In the genomic region with DNA sequence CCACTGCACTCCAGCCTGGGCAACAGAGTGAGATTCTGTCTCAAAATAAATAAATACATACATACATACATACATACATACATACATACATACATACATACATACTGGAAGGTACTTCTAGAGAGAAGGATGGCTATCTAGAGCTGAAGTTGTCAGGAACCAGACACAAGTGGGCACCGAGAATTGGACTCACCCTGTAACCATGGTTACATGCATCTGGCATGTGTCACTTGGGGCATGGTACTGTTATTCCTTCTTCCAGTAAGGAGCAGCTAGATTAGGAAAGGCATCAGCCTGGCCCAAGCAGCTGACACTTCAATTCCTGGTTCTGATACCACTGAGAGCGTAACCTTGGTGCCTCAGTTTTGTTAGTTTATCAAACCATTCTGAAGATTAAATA, we compare ENCODE assay signal across 18 cellular contexts.
DNase-seq lines count a peak whose midpoint lies in the region; ATAC-seq, FAIRE-seq and TF ChIP-seq lines count a peak whose summit lies in the region.
"Had no signal": no experiment of that assay in that cellular context is flagged by ENCODE, and none has a peak within 500 bp of the region (broad histone marks: within the 10 kb centered on the region; RNA-seq: fewer than 3 reads in every experiment).

No MANE protein-coding gene starts in this region.

- ATAC-seq in HG03139 (IDR thresholded peaks at IDR 0.05; ENCODE audit: unreplicated experiment): no peak
- ATAC-seq in gastroesophageal sphincter: no peak
- ATAC-seq: left cardiac atrium had no signal

- H3K4me3 ChIP-seq in CD4-positive, alpha-beta memory T cell (ENCODE audit: low read length in 2 of 2): no peak overlapping the region
- H3K4me3 ChIP-seq in gastroesophageal sphincter: no peak overlapping the region
- H3K4me3 ChIP-seq: spleen had no signal

- CTCF ChIA-PET in CD4-positive, alpha-beta memory T cell (lab: Charles Lee; ENCODE audit: partially characterized antibody): interaction anchor here (0.7 to 3.0 kb wide), 3 partner anchors 12 to 35 kb away, joined by 3 to 9 read pairs (median 4); no protein-coding TSS in a partner anchor

- H3K4me1 Mint-ChIP-seq in CD4-positive, alpha-beta memory T cell: peaks cover 55 to 85% (median 71%) of the 10 kb centered on the region in 4 donors
- H3K4me1 Mint-ChIP-seq in mesothelial cell of epicardium: peaks cover 52% of the 10 kb centered on the region

- TF ChIP-seq POLR2A in GM12892 (IDR thresholded peaks at IDR 0.05; ENCODE audit: low read depth, low read length) (no peak), gastroesophageal sphincter (IDR thresholded peaks at IDR 0.05) (no peak)

- peaks cover 0 to 5% (median 0%) of the 10 kb centered on the region in 8 donors for H3K9me3 Mint-ChIP-seq in CD4-positive, alpha-beta memory T cell
- peaks cover 22% of the 10 kb centered on the region for H3K9me3 Mint-ChIP-seq in mesothelial cell of epicardium
- H3K9me3 Mint-ChIP-seq: type B pancreatic cell had no signal

- H3K27me3 Mint-ChIP-seq in CD4-positive, alpha-beta memory T cell: no peaks in the 10 kb centered on the region
- no peaks in the 10 kb centered on the region for H3K27me3 Mint-ChIP-seq in mesothelial cell of epicardium (ENCODE audit: low read depth)
- H3K27me3 Mint-ChIP-seq: type B pancreatic cell had no signal

- intact Hi-C loops in CD4-positive, alpha-beta memory T cell (cut with micrococcal nuclease): no loop called here
- intact Hi-C loops in posterior vena cava (cut with DNase I): no loop called here

- FAIRE-seq in GM12892 (lab: Jason Lieb, UNC): peak; percentile 72

- no peak overlapping the region for H3K27ac ChIP-seq in CD4-positive, alpha-beta memory T cell (ENCODE audit: low read depth, low read length)
- H3K27ac ChIP-seq in gastroesophageal sphincter: no peak overlapping the region

- TF ChIP-seq CTCF in mesothelial cell of epicardium (IDR thresholded peaks at IDR 0.05; ENCODE audit: unreplicated experiment): no peak
- no peak for TF ChIP-seq CTCF in gastroesophageal sphincter (IDR thresholded peaks at IDR 0.05)

- no peaks in the 10 kb centered on the region for H3K36me3 ChIP-seq in CD4-positive, alpha-beta memory T cell (ENCODE audit: insufficient read depth, low read length)
- H3K36me3 ChIP-seq in gastroesophageal sphincter: no peaks in the 10 kb centered on the region
- H3K36me3 ChIP-seq: spleen had no signal

- TF ChIP-seq EP300 in gastroesophageal sphincter (IDR thresholded peaks at IDR 0.05): no peak

- H3K36me3 Mint-ChIP-seq in CD4-positive, alpha-beta memory T cell: peaks cover 13 to 19% of the 10 kb centered on the region in 2 donors
- H3K36me3 Mint-ChIP-seq in mesothelial cell of epicardium: peaks cover 7% of the 10 kb centered on the region
- H3K36me3 Mint-ChIP-seq: type B pancreatic cell had no signal

- H3K9me3 ChIP-seq in CD4-positive, alpha-beta memory T cell (ENCODE audit: control insufficient read depth in 1 of 2, low read length in 2 of 2): no peaks in the 10 kb centered on the region
- no peaks in the 10 kb centered on the region for H3K9me3 ChIP-seq in gastroesophageal sphincter
- H3K9me3 ChIP-seq: spleen had no signal

- no peak for DNase-seq in CD4-positive, alpha-beta memory T cell
- no peak for DNase-seq in GM12892 (ENCODE audit: insufficient read length)
- peak; percentile 24 for DNase-seq in SK-N-DZ (ENCODE audit: low spot score)
- no peak for DNase-seq in mesothelial cell of epicardium (ENCODE audit: low spot score in 2 of 2, unreplicated experiment in 2 of 2)
- DNase-seq in HUDEP-2 (lab: John Stamatoyannopoulos, UW; ENCODE audit: unreplicated experiment in 76 of 76): no peak
- no peak for DNase-seq in posterior vena cava (ENCODE audit: low spot score)
- DNase-seq: activated CD4-positive, alpha-beta T cell treated with anti-CD3 and anti-CD28 coated beads for 4 hours; activated T-cell treated with anti-CD3 and anti-CD28 coated beads, Interleukin-2, amount 50 U/mL, for 1 hour; cerebellar nuclear complex; DND-41; endodermal cell; left cardiac atrium; NCI-H1436; SIG-M5; spleen had no signal

- peaks cover 84% of the 10 kb centered on the region for H3K4me1 ChIP-seq in CD4-positive, alpha-beta memory T cell (ENCODE audit: insufficient read depth, low read length)
- peaks cover 0 to 5% (median 0%) of the 10 kb centered on the region in 3 donors for H3K4me1 ChIP-seq in gastroesophageal sphincter

- peak overlapping the region in 6 of 7 donors; percentile 55 to 88 (median 73) for H3K27ac Mint-ChIP-seq in CD4-positive, alpha-beta memory T cell
- H3K27ac Mint-ChIP-seq in mesothelial cell of epicardium: peak overlapping the region; percentile 82
- H3K27ac Mint-ChIP-seq: endodermal cell, type B pancreatic cell had no signal

- POLR2A ChIA-PET in CD4-positive, alpha-beta memory T cell (lab: Charles Lee; ENCODE audit: partially characterized antibody): interaction anchor here (0.8 to 2.2 kb wide), 6 partner anchors 9 to 15 kb away, joined by 3 to 9 read pairs (median 4); no protein-coding TSS in a partner anchor

- WGBS in gastroesophageal sphincter (ENCODE audit: low coverage in 1 of 2), 2 donors: 80% methylated on average over 1 of the region's 2 CpGs; no CpG with 5 or more reads in 1 of the 2 donors

- no peaks in the 10 kb centered on the region for H3K27me3 ChIP-seq in CD4-positive, alpha-beta memory T cell (ENCODE audit: insufficient read depth, low read length)
- H3K27me3 ChIP-seq in gastroesophageal sphincter: no peaks in the 10 kb centered on the region
- H3K27me3 ChIP-seq: spleen had no signal

- peak overlapping the region in 5 of 8 donors; percentile 1 to 75 (median 20) for H3K4me3 Mint-ChIP-seq in CD4-positive, alpha-beta memory T cell
- H3K4me3 Mint-ChIP-seq in mesothelial cell of epicardium: no peak overlapping the region
- H3K4me3 Mint-ChIP-seq: endodermal cell, type B pancreatic cell had no signal
